ENCODE assay signal across 2 cellular contexts in genomic region chr3:54717506-54717905, GRCh38.
TF ChIP-seq lines count a peak whose summit lies in the region.

No MANE protein-coding gene starts in this region.

TF ChIP-seq in HepG2, 621 proteins besides CTCF, POLR2A, EP300 and RAD21 (continues in another document):
- TF ChIP-seq ARID5B (CRISPR knock-in tag; IDR thresholded peaks at IDR 0.05): no peak
- no peak for TF ChIP-seq ZKSCAN1 (IDR thresholded peaks at IDR 0.05; ENCODE audit: low read length)
- TF ChIP-seq TEAD2 (CRISPR knock-in tag; IDR thresholded peaks at IDR 0.05): no peak
- TF ChIP-seq ZFX (CRISPR knock-in tag; IDR thresholded peaks at IDR 0.05; ENCODE audit: low read depth): no peak
- no peak for TF ChIP-seq ATF1 (CRISPR knock-in tag; IDR thresholded peaks at IDR 0.05)
- TF ChIP-seq MNT (IDR thresholded peaks at IDR 0.05): peak; percentile 4; the same call in 1 of the 2 replicates
- TF ChIP-seq FUBP1 (CRISPR knock-in tag; IDR thresholded peaks at IDR 0.05; ENCODE audit: borderline replicate concordance): no peak
- TF ChIP-seq NFE2L1 (CRISPR knock-in tag; IDR thresholded peaks at IDR 0.05; ENCODE audit: borderline replicate concordance): no peak
- TF ChIP-seq ZNF646 (CRISPR knock-in tag; IDR thresholded peaks at IDR 0.05): peak; percentile 35; the same call in 1 of the 2 replicates

TF ChIP-seq in GM12878, 131 proteins besides CTCF, POLR2A, EP300 and RAD21:
- TF ChIP-seq REST (IDR thresholded peaks at IDR 0.05; ENCODE audit: low read depth, low read length) (no peak), PBX3 (IDR thresholded peaks at IDR 0.05; ENCODE audit: insufficient replicate concordance, low read depth, low read length) (peak; percentile 63), TCF3 (IDR thresholded peaks at IDR 0.05; ENCODE audit: borderline replicate concordance, insufficient read depth, low read depth, low read length) (peak; percentile 32; the same call in 1 of the 2 replicates), BCL3 (IDR thresholded peaks at IDR 0.05; ENCODE audit: borderline replicate concordance, insufficient read depth, low read depth, low read length, poor library complexity, severe bottlenecking) (peak; percentile 98), IRF4 (IDR thresholded peaks at IDR 0.05; ENCODE audit: low read depth, low read length) (no peak), NR2C2 (IDR thresholded peaks at IDR 0.05; ENCODE audit: borderline replicate concordance, control insufficient read depth, insufficient read length, low read depth) (peak; percentile 25)
